14 cellular contexts compared by ENCODE assay signal in genomic region chr4:76341063-76341462, GRCh38. TPM values are rescaled to one million over a fixed set of nuclear protein-coding genes. Genes with fewer than 3 reads are reported as not detected.
A peak's percentile ranks its signal among the peaks of the same experiment; 100 is the strongest.
DNase-seq lines count a peak whose midpoint lies in the region; ATAC-seq and TF ChIP-seq lines count a peak whose summit lies in the region.
"Had no signal": no experiment of that assay in that cellular context is flagged by ENCODE, and none has a peak within 500 bp of the region (broad histone marks: within the 10 kb centered on the region; RNA-seq: fewer than 3 reads in every experiment).

No MANE protein-coding gene starts in this region.

- no peak overlapping the region for H3K4me2 ChIP-seq in mammary epithelial cell (ENCODE audit: insufficient read depth, low read depth, low read length)

- H2AFZ ChIP-seq in mammary epithelial cell (ENCODE audit: low read depth, low read length): no peak overlapping the region

- H3K4me1 ChIP-seq in mammary epithelial cell (ENCODE audit: insufficient read depth, low read length): no peaks in the 10 kb centered on the region
- no peaks in the 10 kb centered on the region for H3K4me1 ChIP-seq in HAP-1

- no peaks in the 10 kb centered on the region for H3K36me3 ChIP-seq in mammary epithelial cell (ENCODE audit: insufficient read depth, low read length)
- no peaks in the 10 kb centered on the region for H3K36me3 ChIP-seq in HAP-1 (replicated peaks)
- H3K36me3 ChIP-seq: WERI-Rb-1 had no signal

- intact Hi-C loops in mammary epithelial cell (cut with micrococcal nuclease): no loop called here

- H3K9ac ChIP-seq in mammary epithelial cell (ENCODE audit: insufficient read depth, low read length): no peak overlapping the region

- peaks cover 5% of the 10 kb centered on the region for H3K27me3 ChIP-seq in AG04450 (ENCODE audit: control insufficient read depth, insufficient read depth, low read length)
- H3K27me3 ChIP-seq in mammary epithelial cell (ENCODE audit: insufficient read depth, low read length): no peaks in the 10 kb centered on the region
- H3K27me3 ChIP-seq in HAP-1 (ENCODE audit: low read depth): peaks cover 3% of the 10 kb centered on the region; the same call in 1 of the 2 replicates

- no peaks in the 10 kb centered on the region for H3K79me2 ChIP-seq in mammary epithelial cell (ENCODE audit: insufficient read depth, low read length)

- H4K20me1 ChIP-seq in mammary epithelial cell (ENCODE audit: insufficient read depth, low read length): no peaks in the 10 kb centered on the region

- POLR2A ChIA-PET in AG04450 (lab: Yijun Ruan, JAX): no interaction called here

- ATAC-seq in GM18873 (IDR thresholded peaks at IDR 0.05; ENCODE audit: low FRiP score, unreplicated experiment): no peak

- H3K4me3 ChIP-seq in AG04450 (ENCODE audit: low read depth, low read length) (no peak overlapping the region), mammary epithelial cell (replicated peaks in 1 of 3; ENCODE audit: insufficient read depth in 1 of 3, low read depth in 2 of 3, low read length in 3 of 3) (no peak overlapping the region), HAP-1 (no peak overlapping the region)

- TF ChIP-seq CTCF in AG04450 (IDR thresholded peaks at IDR 0.05; ENCODE audit: low read depth, low read length) (no peak), mammary epithelial cell (conservative IDR thresholded peaks at IDR 0.05 in 1 of 2, IDR thresholded peaks at IDR 0.05 in 1 of 2; ENCODE audit: extremely low read depth in 1 of 2, insufficient read depth in 1 of 2, low read depth in 1 of 2, low read length in 2 of 2) (no peak)

- no TSS peak for BruUV-seq in mammary epithelial cell (replicated peaks; lab: Mats Ljungman, UMichigan)

- CTCF ChIA-PET in AG04450 (lab: Charles Lee) (interaction anchor here (0.9 to 1.2 kb wide), 2 partner anchors 9 to 37 kb away, joined by 3 to 4 read pairs; no protein-coding TSS in a partner anchor), mammary epithelial cell (lab: Charles Lee; ENCODE audit: low non-redundant PET) (no interaction called here)

- DNase-seq in AG04450 (ENCODE audit: low read depth, low spot score) (peak; percentile 8), LoVo (ENCODE audit: low spot score) (peak; percentile 5), mammary epithelial cell (peak; percentile 37), inferior parietal cortex (ENCODE audit: extremely low spot score) (peak; percentile 28), T-helper 2 cell (no peak), HAP-1 (ENCODE audit: low spot score in 2 of 2) (no peak), D341Med (ENCODE audit: low spot score) (no peak)
- DNase-seq: activated gamma-delta T cell treated with Interleukin-2 at 50 U/mL for 16 hours; effector memory CD4-positive, alpha-beta T cell; Karpas-422; mesendoderm; stimulated activated naive CD4-positive, alpha-beta T cell; WERI-Rb-1 had no signal

- no peaks in the 10 kb centered on the region for H3K9me3 ChIP-seq in AG04450 (ENCODE audit: control insufficient read depth, insufficient read depth, low read length)
- H3K9me3 ChIP-seq in mammary epithelial cell (replicated peaks; ENCODE audit: insufficient read depth, low read length): no peaks in the 10 kb centered on the region
- H3K9me3 ChIP-seq in HAP-1: no peaks in the 10 kb centered on the region

- H3K27ac ChIP-seq in AG04450 (ENCODE audit: low read depth, low read length) (no peak overlapping the region), mammary epithelial cell (ENCODE audit: insufficient read depth, low read depth, low read length) (no peak overlapping the region)
- H3K27ac ChIP-seq: WERI-Rb-1 had no signal

- dilution Hi-C loops in mammary epithelial cell (cut with HindIII; ENCODE audit: low sequenced_read_pairs): no loop called here

- in situ Hi-C loops in mammary epithelial cell (cut with MboI; ENCODE audit: low sequenced_read_pairs in 2 of 2): no loop called here
- in situ Hi-C loops in HAP-1 (cut with MboI; ENCODE audit: low sequenced_read_pairs): no loop called here

RNA-seq across cellular contexts. Expression of gene STBD1, which starts 34.5 kb away (rescaled TPM):
- polyA plus RNA-seq in AG04450 (2011; rRNA removed) (0.69 and 0.92 TPM in 2 replicates), mammary epithelial cell (3.1 TPM)
- 0.48 and 1.1 TPM in 2 replicates for polyA minus RNA-seq in AG04450 (2011; rRNA and poly(A)+ RNA removed)
- total RNA-seq in mammary epithelial cell: 10 to 100 TPM in 1 of 2 donors, 1 to 10 TPM in 1; 6.4 to 11.7 TPM
- 0.47 TPM for polyA minus RNA-seq in mammary epithelial cell

Comparison
In these comparisons a context has a peak if more than half of its experiments do, and no peak if none do; other contexts are left out.
1. DNase-seq: peak in AG04450 (single experiment), LoVo (single experiment), mammary epithelial cell (single experiment) and inferior parietal cortex (single experiment); none in T-helper 2 cell (0 of 5), HAP-1 (0 of 2) and D341Med (single experiment).